In genomic region chr5:148446591-148446990, GRCh38 we compare ENCODE assay signal across 23 cellular contexts.
"Had no signal": no experiment of that assay in that cellular context is flagged by ENCODE, and none has a peak within 500 bp of the region (broad histone marks: within the 10 kb centered on the region; RNA-seq: fewer than 3 reads in every experiment).

No MANE protein-coding gene starts in this region.

- H3K36me3 Mint-ChIP-seq: activated naive CD8-positive, alpha-beta T cell treated with anti-CD3 and anti-CD28 coated beads for 36 hours had no signal

- H3K4me1 Mint-ChIP-seq: activated naive CD4-positive, alpha-beta T cell treated with anti-CD3 and anti-CD28 coated beads, Interleukin-2, amount 10 ng/mL, durations not matched to agents 7 days and 5 days; activated naive CD8-positive, alpha-beta T cell treated with anti-CD3 and anti-CD28 coated beads for 36 hours; IgD-negative memory B cell had no signal

- H3K9me3 Mint-ChIP-seq: activated CD8-positive, alpha-beta T cell treated with anti-CD3 and anti-CD28 coated beads for 36 hours; activated naive CD4-positive, alpha-beta T cell treated with anti-CD3 and anti-CD28 coated beads, Interleukin-2, amount 10 ng/mL, durations not matched to agents 7 days and 5 days; activated naive CD8-positive, alpha-beta T cell treated with anti-CD3 and anti-CD28 coated beads for 36 hours; activated T-cell treated with anti-CD3 and anti-CD28 coated beads, Interleukin-2, amount 50 U/mL, for 72 hours; activated T-helper 2 cell treated with anti-CD3 and anti-CD28 coated beads, Interferon-gamma antibody, Interleukin-2, Interleukin-4, amounts not matched to agents 10 μg/mL and 5 μg/mL and 100 μg/mL, durations not matched to agents 14 hours and 24 hours and 36 hours; IgD-negative memory B cell had no signal

- DNase-seq: activated CD4-positive, CD25-positive, alpha-beta regulatory T cell; activated CD8-positive, alpha-beta memory T cell treated with anti-CD3 and anti-CD28 coated beads, Interleukin-2, amount 50 U/mL, for 4 hours; activated CD8-positive, alpha-beta T cell treated with anti-CD3 and anti-CD28 coated beads for 36 hours; activated gamma-delta T cell treated with Interleukin-2 at 50 U/mL for 16 hours; activated naive CD4-positive, alpha-beta T cell treated with anti-CD3 and anti-CD28 coated beads, Interleukin-2, amount 10 ng/mL, durations not matched to agents 7 days and 5 days; activated naive CD8-positive, alpha-beta T cell treated with anti-CD3 and anti-CD28 coated beads for 36 hours; activated T-cell treated with anti-CD3 and anti-CD28 coated beads, Interleukin-2, amount 50 U/mL, for 72 hours; KG1; NCI-H1092; NCI-H1417; NCI-H2029; NCI-H2107; NCI-H2171 treated with DMSO at 0.1 percent for 48 hours; NCI-H345; NCI-H510A; NCI-H526 treated with DMSO at 0.1 percent for 48 hours; RPMI8226; T-helper 1 cell had no signal

- ATAC-seq: activated CD8-positive, alpha-beta T cell treated with anti-CD3 and anti-CD28 coated beads for 36 hours; activated T-cell treated with anti-CD3 and anti-CD28 coated beads, Interleukin-2, amount 50 U/mL, for 72 hours; Panc1; Right ventricle myocardium inferior had no signal

- H3K27ac Mint-ChIP-seq: activated CD8-positive, alpha-beta T cell treated with anti-CD3 and anti-CD28 coated beads for 36 hours; activated naive CD4-positive, alpha-beta T cell treated with anti-CD3 and anti-CD28 coated beads, Interleukin-2, amount 10 ng/mL, durations not matched to agents 7 days and 5 days; activated naive CD8-positive, alpha-beta T cell treated with anti-CD3 and anti-CD28 coated beads for 36 hours; activated T-cell treated with anti-CD3 and anti-CD28 coated beads, Interleukin-2, amount 50 U/mL, for 72 hours; activated T-helper 2 cell treated with anti-CD3 and anti-CD28 coated beads, Interferon-gamma antibody, Interleukin-2, Interleukin-4, amounts not matched to agents 10 μg/mL and 5 μg/mL and 100 μg/mL, durations not matched to agents 14 hours and 24 hours and 36 hours; IgD-negative memory B cell had no signal

- H3K4me3 Mint-ChIP-seq: activated CD8-positive, alpha-beta T cell treated with anti-CD3 and anti-CD28 coated beads for 36 hours; activated naive CD4-positive, alpha-beta T cell treated with anti-CD3 and anti-CD28 coated beads, Interleukin-2, amount 10 ng/mL, durations not matched to agents 7 days and 5 days; activated naive CD8-positive, alpha-beta T cell treated with anti-CD3 and anti-CD28 coated beads for 36 hours; activated T-cell treated with anti-CD3 and anti-CD28 coated beads, Interleukin-2, amount 50 U/mL, for 72 hours; IgD-negative memory B cell had no signal

- H3K27me3 Mint-ChIP-seq: activated CD8-positive, alpha-beta T cell treated with anti-CD3 and anti-CD28 coated beads for 36 hours; activated naive CD4-positive, alpha-beta T cell treated with anti-CD3 and anti-CD28 coated beads, Interleukin-2, amount 10 ng/mL, durations not matched to agents 7 days and 5 days; activated naive CD8-positive, alpha-beta T cell treated with anti-CD3 and anti-CD28 coated beads for 36 hours; IgD-negative memory B cell had no signal

- H3K4me3 ChIP-seq: SK-N-MC had no signal
